Comparison of ENCODE assay signal across 1 cellular context in the genomic region with DNA sequence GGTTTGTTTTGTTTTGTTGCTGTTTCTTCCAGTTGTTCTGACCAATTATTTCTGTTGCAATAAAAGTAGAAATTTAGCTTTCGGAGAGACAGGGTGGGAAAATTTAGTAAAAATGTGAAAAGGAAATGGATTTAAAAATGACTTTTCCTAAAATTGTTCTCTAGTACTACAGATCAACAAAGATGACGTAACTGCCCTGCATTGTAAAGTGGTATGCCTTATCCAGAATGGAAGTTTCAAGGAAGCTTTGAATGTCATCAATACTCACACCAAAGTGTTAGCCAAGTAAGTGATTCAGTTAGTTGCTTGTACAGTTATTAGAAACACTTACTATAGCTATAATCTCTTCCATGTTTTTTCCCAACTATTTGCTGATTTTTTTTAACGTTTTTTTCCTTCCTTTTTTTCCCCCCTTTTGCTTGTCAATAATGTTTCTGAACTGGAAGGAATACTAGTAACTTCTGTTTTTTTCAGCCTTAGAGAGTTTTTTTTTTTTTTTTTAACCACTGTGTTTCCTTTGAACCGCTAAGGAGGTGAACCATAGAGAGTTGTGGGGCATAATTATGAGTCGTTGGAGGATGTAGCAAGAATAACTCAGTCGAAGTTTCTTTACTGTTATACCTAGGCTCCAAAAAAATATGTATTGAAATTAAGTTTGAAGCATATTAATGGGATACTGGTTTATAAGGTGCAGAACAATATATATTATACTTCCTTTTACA.
TF ChIP-seq lines count a peak whose summit lies in the region.

No MANE protein-coding gene starts in this region.

TF ChIP-seq in WTC11, 78 proteins besides CTCF, POLR2A, EP300 and RAD21 (continued from another document):
- TF ChIP-seq, protein P1, sequence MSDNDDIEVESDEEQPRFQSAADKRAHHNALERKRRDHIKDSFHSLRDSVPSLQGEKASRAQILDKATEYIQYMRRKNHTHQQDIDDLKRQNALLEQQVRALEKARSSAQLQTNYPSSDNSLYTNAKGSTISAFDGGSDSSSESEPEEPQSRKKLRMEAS (CRISPR knock-in tag; IDR thresholded peaks at IDR 0.05), result no peak
- TF ChIP-seq SP1 (CRISPR knock-in tag; conservative IDR thresholded peaks at IDR 0.05), result no peak
- TF ChIP-seq TEAD4 (CRISPR knock-in tag; IDR thresholded peaks at IDR 0.05), result no peak
- TF ChIP-seq TP53 (CRISPR knock-in tag; IDR thresholded peaks at IDR 0.05), result no peak
- TF ChIP-seq ZNF138 (CRISPR knock-in tag; conservative IDR thresholded peaks at IDR 0.05), result no peak
- TF ChIP-seq, protein P2, sequence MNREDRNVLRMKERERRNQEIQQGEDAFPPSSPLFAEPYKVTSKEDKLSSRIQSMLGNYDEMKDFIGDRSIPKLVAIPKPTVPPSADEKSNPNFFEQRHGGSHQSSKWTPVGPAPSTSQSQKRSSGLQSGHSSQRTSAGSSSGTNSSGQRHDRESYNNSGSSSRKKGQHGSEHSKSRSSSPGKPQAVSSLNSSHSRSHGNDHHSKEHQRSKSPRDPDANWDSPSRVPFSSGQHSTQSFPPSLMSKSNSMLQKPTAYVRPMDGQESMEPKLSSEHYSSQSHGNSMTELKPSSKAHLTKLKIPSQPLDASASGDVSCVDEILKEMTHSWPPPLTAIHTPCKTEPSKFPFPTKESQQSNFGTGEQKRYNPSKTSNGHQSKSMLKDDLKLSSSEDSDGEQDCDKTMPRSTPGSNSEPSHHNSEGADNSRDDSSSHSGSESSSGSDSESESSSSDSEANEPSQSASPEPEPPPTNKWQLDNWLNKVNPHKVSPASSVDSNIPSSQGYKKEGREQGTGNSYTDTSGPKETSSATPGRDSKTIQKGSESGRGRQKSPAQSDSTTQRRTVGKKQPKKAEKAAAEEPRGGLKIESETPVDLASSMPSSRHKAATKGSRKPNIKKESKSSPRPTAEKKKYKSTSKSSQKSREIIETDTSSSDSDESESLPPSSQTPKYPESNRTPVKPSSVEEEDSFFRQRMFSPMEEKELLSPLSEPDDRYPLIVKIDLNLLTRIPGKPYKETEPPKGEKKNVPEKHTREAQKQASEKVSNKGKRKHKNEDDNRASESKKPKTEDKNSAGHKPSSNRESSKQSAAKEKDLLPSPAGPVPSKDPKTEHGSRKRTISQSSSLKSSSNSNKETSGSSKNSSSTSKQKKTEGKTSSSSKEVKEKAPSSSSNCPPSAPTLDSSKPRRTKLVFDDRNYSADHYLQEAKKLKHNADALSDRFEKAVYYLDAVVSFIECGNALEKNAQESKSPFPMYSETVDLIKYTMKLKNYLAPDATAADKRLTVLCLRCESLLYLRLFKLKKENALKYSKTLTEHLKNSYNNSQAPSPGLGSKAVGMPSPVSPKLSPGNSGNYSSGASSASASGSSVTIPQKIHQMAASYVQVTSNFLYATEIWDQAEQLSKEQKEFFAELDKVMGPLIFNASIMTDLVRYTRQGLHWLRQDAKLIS (CRISPR knock-in tag; IDR thresholded peaks at IDR 0.05; ENCODE audit: borderline replicate concordance), result no peak
- TF ChIP-seq, protein P3, sequence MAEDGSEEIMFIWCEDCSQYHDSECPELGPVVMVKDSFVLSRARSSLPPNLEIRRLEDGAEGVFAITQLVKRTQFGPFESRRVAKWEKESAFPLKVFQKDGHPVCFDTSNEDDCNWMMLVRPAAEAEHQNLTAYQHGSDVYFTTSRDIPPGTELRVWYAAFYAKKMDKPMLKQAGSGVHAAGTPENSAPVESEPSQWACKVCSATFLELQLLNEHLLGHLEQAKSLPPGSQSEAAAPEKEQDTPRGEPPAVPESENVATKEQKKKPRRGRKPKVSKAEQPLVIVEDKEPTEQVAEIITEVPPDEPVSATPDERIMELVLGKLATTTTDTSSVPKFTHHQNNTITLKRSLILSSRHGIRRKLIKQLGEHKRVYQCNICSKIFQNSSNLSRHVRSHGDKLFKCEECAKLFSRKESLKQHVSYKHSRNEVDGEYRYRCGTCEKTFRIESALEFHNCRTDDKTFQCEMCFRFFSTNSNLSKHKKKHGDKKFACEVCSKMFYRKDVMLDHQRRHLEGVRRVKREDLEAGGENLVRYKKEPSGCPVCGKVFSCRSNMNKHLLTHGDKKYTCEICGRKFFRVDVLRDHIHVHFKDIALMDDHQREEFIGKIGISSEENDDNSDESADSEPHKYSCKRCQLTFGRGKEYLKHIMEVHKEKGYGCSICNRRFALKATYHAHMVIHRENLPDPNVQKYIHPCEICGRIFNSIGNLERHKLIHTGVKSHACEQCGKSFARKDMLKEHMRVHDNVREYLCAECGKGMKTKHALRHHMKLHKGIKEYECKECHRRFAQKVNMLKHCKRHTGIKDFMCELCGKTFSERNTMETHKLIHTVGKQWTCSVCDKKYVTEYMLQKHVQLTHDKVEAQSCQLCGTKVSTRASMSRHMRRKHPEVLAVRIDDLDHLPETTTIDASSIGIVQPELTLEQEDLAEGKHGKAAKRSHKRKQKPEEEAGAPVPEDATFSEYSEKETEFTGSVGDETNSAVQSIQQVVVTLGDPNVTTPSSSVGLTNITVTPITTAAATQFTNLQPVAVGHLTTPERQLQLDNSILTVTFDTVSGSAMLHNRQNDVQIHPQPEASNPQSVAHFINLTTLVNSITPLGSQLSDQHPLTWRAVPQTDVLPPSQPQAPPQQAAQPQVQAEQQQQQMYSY (CRISPR knock-in tag; IDR thresholded peaks at IDR 0.05), result no peak
- no peak for TF ChIP-seq ZNF396 (CRISPR knock-in tag; IDR thresholded peaks at IDR 0.05; ENCODE audit: borderline replicate concordance)
- TF ChIP-seq ATF1 (CRISPR knock-in tag; IDR thresholded peaks at IDR 0.05), result no peak
